ENCODE assay signal across 10 cellular contexts in the genomic region with DNA sequence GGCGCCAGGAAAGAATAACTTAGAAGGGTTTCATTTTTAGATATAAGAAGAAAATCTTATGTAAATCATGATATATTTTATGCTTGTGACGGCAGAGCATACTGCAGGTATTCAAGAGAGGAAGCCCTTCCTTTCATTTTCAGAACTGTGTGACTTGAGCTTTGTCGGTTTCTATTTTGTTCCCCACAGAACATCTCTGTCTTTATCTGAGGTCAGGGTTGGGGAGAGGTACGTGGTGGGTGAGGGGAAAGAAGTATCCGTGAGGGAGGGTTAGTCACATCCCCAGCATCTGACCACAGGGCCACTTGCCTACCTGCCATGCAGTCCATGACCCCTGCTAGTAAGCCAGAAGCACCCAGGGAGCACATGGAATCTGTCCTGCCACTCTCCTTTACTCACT.
DNase-seq lines count a peak whose midpoint lies in the region; ATAC-seq lines count a peak whose summit lies in the region.
"Had no signal": no experiment of that assay in that cellular context is flagged by ENCODE, and none has a peak within 500 bp of the region (broad histone marks: within the 10 kb centered on the region; RNA-seq: fewer than 3 reads in every experiment).

No MANE protein-coding gene starts in this region.

- no peaks in the 10 kb centered on the region for H3K36me3 Mint-ChIP-seq in activated naive CD4-positive, alpha-beta T cell treated with anti-CD3 and anti-CD28 coated beads, Interleukin-2, amount 50 U/mL, for 72 hours

- no peaks in the 10 kb centered on the region for H3K9me3 Mint-ChIP-seq in activated naive CD4-positive, alpha-beta T cell treated with anti-CD3 and anti-CD28 coated beads, Interleukin-2, amount 50 U/mL, for 72 hours

- peak overlapping the region in 1 of 2 donors; percentile 43 for H3K27ac Mint-ChIP-seq in activated naive CD4-positive, alpha-beta T cell treated with anti-CD3 and anti-CD28 coated beads, Interleukin-2, amount 50 U/mL, for 72 hours

- DNase-seq in activated naive CD4-positive, alpha-beta T cell treated with anti-CD3 and anti-CD28 coated beads, Interleukin-2, amount 50 U/mL, for 72 hours (ENCODE audit: low spot score in 2 of 2) = no peak
- DNase-seq in NCI-H1694 treated with DMSO at 0.1 percent for 48 hours (lab: John Stamatoyannopoulos, UW) = no peak
- no peak for DNase-seq in ureter (ENCODE audit: low spot score)
- DNase-seq in ecto neural progenitor cell (ENCODE audit: low spot score) = no peak
- DNase-seq in NCI-H345 treated with DMSO at 0.1 percent for 48 hours (lab: John Stamatoyannopoulos, UW; ENCODE audit: unreplicated experiment) = no peak
- DNase-seq: NCI-H526, retina had no signal

- ATAC-seq in GM18499 (IDR thresholded peaks at IDR 0.05; ENCODE audit: insufficient read depth, unreplicated experiment) = peak; percentile 59
- ATAC-seq in GM19438 (IDR thresholded peaks at IDR 0.05; ENCODE audit: low read depth, unreplicated experiment) = peak; percentile 89
- ATAC-seq in HG03060 (IDR thresholded peaks at IDR 0.05; ENCODE audit: low read depth, unreplicated experiment) = peak; percentile 65
- ATAC-seq in activated naive CD4-positive, alpha-beta T cell treated with anti-CD3 and anti-CD28 coated beads, Interleukin-2, amount 50 U/mL, for 72 hours = peak; percentile 78 to 88
